8 cellular contexts compared by ENCODE assay signal in the genomic region with DNA sequence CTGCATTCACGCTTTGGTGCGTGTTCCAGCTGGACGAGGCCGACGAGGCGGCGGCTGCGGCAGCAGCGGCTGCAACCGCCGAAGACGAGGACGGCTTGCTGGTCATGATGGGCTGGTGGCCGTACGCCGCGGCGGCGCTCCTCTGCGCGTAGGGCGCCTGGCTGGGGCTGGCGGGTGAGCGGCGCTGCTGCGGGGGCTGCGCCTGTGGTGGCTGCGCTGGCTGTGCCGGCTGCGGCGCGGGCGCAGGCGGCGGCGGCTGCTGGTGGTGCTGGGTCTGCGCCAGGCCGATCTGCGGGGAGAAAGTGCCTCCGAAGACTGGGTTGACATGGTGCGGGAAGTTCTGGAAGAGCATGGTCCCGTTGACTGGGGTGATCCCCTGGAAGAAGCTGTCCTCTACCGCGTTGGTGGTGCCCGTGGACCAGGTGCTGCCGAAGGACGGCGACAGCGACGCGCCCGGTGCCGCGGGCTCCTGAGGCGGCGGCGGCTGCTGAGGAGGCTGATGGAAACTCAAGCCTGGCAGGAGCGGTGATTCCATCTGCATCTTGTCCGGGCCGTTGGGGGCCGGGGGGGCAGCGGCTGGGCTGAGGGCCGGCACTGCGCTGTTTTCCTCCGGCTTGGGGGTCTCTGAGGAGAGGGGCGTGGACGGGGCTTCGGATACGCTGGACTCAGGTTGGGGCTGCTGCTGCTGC. TPM values are rescaled to one million over a fixed set of nuclear protein-coding genes. Genes with fewer than 3 reads are reported as not detected.
DNase-seq lines count a peak whose midpoint lies in the region; ATAC-seq and TF ChIP-seq lines count a peak whose summit lies in the region.

No MANE protein-coding gene starts in this region.

- TF ChIP-seq RAD21 in HCT116 (IDR thresholded peaks at IDR 0.05; ENCODE audit: low read depth): no peak

- H3K4me3 Mint-ChIP-seq in activated naive CD8-positive, alpha-beta T cell: peak overlapping the region; percentile 94
- H3K4me3 Mint-ChIP-seq in osteocyte (ENCODE audit: unreplicated experiment): peak overlapping the region; percentile 83

- peak overlapping the region; percentile 50 to 59 for H3K4me3 ChIP-seq in HCT116 (replicated peaks in 1 of 2; ENCODE audit: low read depth in 1 of 2, low read length in 2 of 2)
- peak overlapping the region; percentile 82 for H3K4me3 ChIP-seq in PC-9
- peak overlapping the region; percentile 69 for H3K4me3 ChIP-seq in cardiac muscle cell
- peak overlapping the region; percentile 82 to 83 for H3K4me3 ChIP-seq in aorta (ENCODE audit: low read length in 2 of 2)

- intact Hi-C loops in HCT116 (cut with micrococcal nuclease) (no loop called here), PC-9 (cut with micrococcal nuclease; ENCODE audit: unreplicated experiment) (loop anchor here (2.0 kb wide), 1 partner anchor 51 kb away; the partner anchor contains the start of genes CPEB3 and MARCHF5), aorta (cut with DNase I) (loop anchor here (2.0 to 10.0 kb wide), 2 partner anchors 51 to 55 kb away; partner anchors contain the start of genes CPEB3 (in 2 of the 2) and MARCHF5 (in 2 of the 2))

- H3K9me2 ChIP-seq in HCT116 (ENCODE audit: insufficient read depth) (no peaks in the 10 kb centered on the region), PC-9 (ENCODE audit: insufficient read depth) (no peaks in the 10 kb centered on the region)

- no TSS peak for BruUV-seq in HCT116 (replicated peaks; lab: Mats Ljungman, UMichigan)
- BruUV-seq in PC-9 (replicated peaks; lab: Mats Ljungman, UMichigan): no TSS peak

- WGBS in aorta, 2 donors: 3 to 4% methylated on average over 59 to 69 of the region's 69 CpGs

- peaks cover 24% of the 10 kb centered on the region for H3F3A ChIP-seq in PC-9 (ENCODE audit: insufficient read depth, low read depth)

- H3K27me3 Mint-ChIP-seq in activated naive CD8-positive, alpha-beta T cell: no peaks in the 10 kb centered on the region
- H3K27me3 Mint-ChIP-seq in osteocyte (ENCODE audit: unreplicated experiment): no peaks in the 10 kb centered on the region

- TF ChIP-seq CTCF in HCT116 (IDR thresholded peaks at IDR 0.05 in 2 of 3, conservative IDR thresholded peaks at IDR 0.05 in 1 of 3; ENCODE audit: borderline replicate concordance in 1 of 3, insufficient read depth in 1 of 3, low read depth in 2 of 3, low read length in 2 of 3) (no peak), PC-9 (conservative IDR thresholded peaks at IDR 0.05) (no peak), cardiac muscle cell (IDR thresholded peaks at IDR 0.05; ENCODE audit: low read depth, low read length) (no peak), osteocyte (IDR thresholded peaks at IDR 0.05) (no peak)

- peaks cover 12 to 40% of the 10 kb centered on the region in 2 experiments; a peak in 3 of 4 replicates for H3K4me1 ChIP-seq in HCT116 (ENCODE audit: control insufficient read depth in 1 of 2, insufficient read depth in 2 of 2, low read length in 2 of 2)
- H3K4me1 ChIP-seq in PC-9 (replicated peaks; ENCODE audit: insufficient read depth): peaks cover 54% of the 10 kb centered on the region
- peaks cover 34% of the 10 kb centered on the region for H3K4me1 ChIP-seq in cardiac muscle cell (ENCODE audit: low read depth)
- H3K4me1 ChIP-seq in aorta (ENCODE audit: control insufficient read depth in 1 of 2, insufficient read depth in 2 of 2, low read length in 2 of 2): peaks cover 2 to 3% of the 10 kb centered on the region in 2 donors

- no peak for TF ChIP-seq POLR2A in HCT116 (IDR thresholded peaks at IDR 0.05; ENCODE audit: borderline replicate concordance, extremely low read depth, insufficient read depth, insufficient read length)

- POLR2A ChIA-PET in HCT116 (lab: Charles Lee) (no interaction called here), PC-9 (lab: Charles Lee; ENCODE audit: unreplicated experiment) (no interaction called here)

- RAD21 ChIA-PET in HCT116 (lab: Charles Lee; ENCODE audit: low non-redundant PET in 1 of 2, low total read pairs in 2 of 2, uncharacterized antibody in 2 of 2, unreplicated experiment in 2 of 2): no interaction called here

- H3K4me2 ChIP-seq in HCT116 (ENCODE audit: low read length) (peak overlapping the region; percentile 63), PC-9 (peak overlapping the region; percentile 99)

- ATAC-seq in HCT116 (peak; percentile 46), aorta (ENCODE audit: low FRiP score) (peak; percentile 77), HG02970 (IDR thresholded peaks at IDR 0.05; ENCODE audit: low FRiP score, unreplicated experiment) (no peak)

- peak overlapping the region; percentile 6; the same call in 1 of the 2 replicates for H3K27ac ChIP-seq in HCT116 (ENCODE audit: low read depth, low read length)
- H3K27ac ChIP-seq in PC-9: peak overlapping the region; percentile 96
- H3K27ac ChIP-seq in cardiac muscle cell: peak overlapping the region; percentile 97
- peak overlapping the region in 1 of 2 donors; percentile 56 for H3K27ac ChIP-seq in aorta (ENCODE audit: low read depth in 1 of 2, low read length in 2 of 2)

- no peak overlapping the region for H2AFZ ChIP-seq in HCT116 (ENCODE audit: low read depth, low read length, poor library complexity, severe bottlenecking)
- peak overlapping the region; percentile 92 for H2AFZ ChIP-seq in PC-9

- H3K36me3 ChIP-seq in HCT116 (ENCODE audit: control insufficient read depth in 1 of 2, insufficient read depth in 2 of 2, low read length in 2 of 2): no peaks in the 10 kb centered on the region
- H3K36me3 ChIP-seq in PC-9 (ENCODE audit: low read depth): no peaks in the 10 kb centered on the region
- H3K36me3 ChIP-seq in cardiac muscle cell: no peaks in the 10 kb centered on the region
- H3K36me3 ChIP-seq in aorta (ENCODE audit: control insufficient read depth in 1 of 2, insufficient read depth in 2 of 2, low read length in 1 of 2): no peaks in the 10 kb centered on the region

- no peaks in the 10 kb centered on the region for H3K27me3 ChIP-seq in HCT116 (ENCODE audit: insufficient read depth, low read length)
- H3K27me3 ChIP-seq in PC-9 (ENCODE audit: insufficient read depth, low read depth): no peaks in the 10 kb centered on the region
- no peaks in the 10 kb centered on the region for H3K27me3 ChIP-seq in cardiac muscle cell
- H3K27me3 ChIP-seq in aorta (ENCODE audit: control insufficient read depth in 1 of 2, insufficient read depth in 2 of 2, low read length in 1 of 2): no peaks in the 10 kb centered on the region

- peaks cover 35% of the 10 kb centered on the region for H3K4me1 Mint-ChIP-seq in activated naive CD8-positive, alpha-beta T cell (ENCODE audit: low read depth)
- H3K4me1 Mint-ChIP-seq in osteocyte (ENCODE audit: unreplicated experiment): peaks cover 37% of the 10 kb centered on the region

- CTCF ChIA-PET in HCT116 (lab: Charles Lee): no interaction called here
- CTCF ChIA-PET in PC-9 (lab: Charles Lee): no interaction called here

- peak; percentile 50 for DNase-seq in Daoy (ENCODE audit: low read depth)
- DNase-seq in HCT116 (ENCODE audit: low read depth, low spot score): no peak
- peak in 1 of 2 experiments; percentile 3 for DNase-seq in PC-9
- peak; percentile 44 to 61 for DNase-seq in cardiac muscle cell (ENCODE audit: low read depth in 1 of 2, low spot score in 1 of 2)
- peak; percentile 86 for DNase-seq in osteocyte (ENCODE audit: extremely low spot score, unreplicated experiment)
- peak; percentile 67 to 87 for DNase-seq in aorta

- peaks cover 3% of the 10 kb centered on the region for H3K36me3 Mint-ChIP-seq in activated naive CD8-positive, alpha-beta T cell
- peaks cover 9% of the 10 kb centered on the region for H3K36me3 Mint-ChIP-seq in osteocyte (ENCODE audit: unreplicated experiment)

- no peaks in the 10 kb centered on the region for H3K9me3 ChIP-seq in HCT116 (ENCODE audit: control insufficient read depth in 1 of 2, insufficient read depth in 1 of 2, low read depth in 1 of 2, low read length in 2 of 2)
- no peaks in the 10 kb centered on the region for H3K9me3 ChIP-seq in PC-9 (ENCODE audit: insufficient read depth, low read depth)
- H3K9me3 ChIP-seq in cardiac muscle cell (ENCODE audit: low read depth): no peaks in the 10 kb centered on the region
- no peaks in the 10 kb centered on the region for H3K9me3 ChIP-seq in aorta (ENCODE audit: control insufficient read depth, low read length)

- H3K79me2 ChIP-seq in HCT116 (ENCODE audit: insufficient read depth, low read length) (no peaks in the 10 kb centered on the region), PC-9 (ENCODE audit: low read depth) (peaks cover 7% of the 10 kb centered on the region; the same call in 1 of the 2 replicates)

- H3K9ac ChIP-seq in HCT116 (ENCODE audit: low read length): peak overlapping the region; percentile 55

- no peaks in the 10 kb centered on the region for H4K20me1 ChIP-seq in HCT116 (ENCODE audit: insufficient read depth)
- H4K20me1 ChIP-seq in PC-9 (ENCODE audit: insufficient read depth): no peaks in the 10 kb centered on the region

- H3K9me3 Mint-ChIP-seq in activated naive CD8-positive, alpha-beta T cell (ENCODE audit: low read depth): no peaks in the 10 kb centered on the region
- no peaks in the 10 kb centered on the region for H3K9me3 Mint-ChIP-seq in osteocyte (ENCODE audit: unreplicated experiment)

- H3K27ac Mint-ChIP-seq in activated naive CD8-positive, alpha-beta T cell: no peak overlapping the region
- peak overlapping the region; percentile 92 for H3K27ac Mint-ChIP-seq in osteocyte (ENCODE audit: unreplicated experiment)

TF ChIP-seq in HCT116, 20 proteins besides CTCF, POLR2A, EP300 and RAD21 (continues in another document):
- no peak for TF ChIP-seq JUND (IDR thresholded peaks at IDR 0.05)
- TF ChIP-seq CEBPB (IDR thresholded peaks at IDR 0.05; ENCODE audit: low read depth): no peak
- TF ChIP-seq SP1 (IDR thresholded peaks at IDR 0.05; ENCODE audit: low read depth): no peak
- no peak for TF ChIP-seq TCF7L2 (IDR thresholded peaks at IDR 0.05; ENCODE audit: borderline replicate concordance, extremely low read depth, insufficient read depth, insufficient read length)
- TF ChIP-seq SIN3A (IDR thresholded peaks at IDR 0.05; ENCODE audit: low read depth): no peak
- no peak for TF ChIP-seq MAX (IDR thresholded peaks at IDR 0.05)

RNA-seq across cellular contexts. Expression of gene CPEB3, which starts 51.1 kb away (rescaled TPM):
- total RNA-seq in Daoy (2014; rRNA removed; shearing (Covaris generic)): 0.46 and 0.48 TPM in 2 replicates
- total RNA-seq in HCT116 (2021; ENCODE audit: unreplicated experiment): 3.0 TPM
- 0.88 and 1.2 TPM in 2 replicates for polyA plus RNA-seq in HCT116 (2012)
- 1.1 and 1.4 TPM in 2 replicates for total RNA-seq in PC-9 (2021)
- total RNA-seq in cardiac muscle cell: 4.5 and 8.3 TPM in 2 replicates
- 5.0 and 7.1 TPM in 2 replicates for polyA plus RNA-seq in cardiac muscle cell
- total RNA-seq in osteocyte: 1.9 and 2.0 TPM in 2 replicates
- 1 to 10 TPM; 7.4 to 8.0 TPM for total RNA-seq in aorta
- polyA plus RNA-seq in aorta: 1 to 10 TPM; 1.4 to 1.9 TPM

RNA-seq across cellular contexts. Expression of gene MARCHF5, which starts 51.2 kb away (rescaled TPM):
- 8.3 and 10.3 TPM in 2 replicates for total RNA-seq in Daoy (2014; rRNA removed; shearing (Covaris generic))
- total RNA-seq in HCT116 (2021; ENCODE audit: unreplicated experiment) (59.1 TPM), PC-9 (2021) (31.5 and 39.1 TPM in 2 replicates), cardiac muscle cell (8.4 and 19.3 TPM in 2 replicates), osteocyte (48.9 and 49.9 TPM in 2 replicates), aorta (10 to 100 TPM; 36.5 to 43.0 TPM)
- polyA plus RNA-seq in HCT116 (2012): 41.2 and 45.6 TPM in 2 replicates
- polyA plus RNA-seq in cardiac muscle cell (47.4 and 91.5 TPM in 2 replicates), aorta (10 to 100 TPM; 15.0 to 22.6 TPM)
